In genomic region chr2:26325851-26326250, GRCh38 we compare ENCODE assay signal across 19 cellular contexts. TPM values are rescaled to one million over a fixed set of nuclear protein-coding genes. Genes with fewer than 3 reads are reported as not detected.
A peak's percentile ranks its signal among the peaks of the same experiment; 100 is the strongest.
DNase-seq lines count a peak whose midpoint lies in the region; ATAC-seq, FAIRE-seq and TF ChIP-seq lines count a peak whose summit lies in the region.
"Had no signal": no experiment of that assay in that cellular context is flagged by ENCODE, and none has a peak within 500 bp of the region (broad histone marks: within the 10 kb centered on the region; RNA-seq: fewer than 3 reads in every experiment).

No MANE protein-coding gene starts in this region.

- WGBS in K562 (ENCODE audit: insufficient coverage, low coverage, missing lambda C conversion rate) = 9% methylated on average over 4 of the region's 4 CpGs
- WGBS in trophoblast cell (ENCODE audit: extremely low coverage, insufficient coverage, insufficient read length) = no CpG with 5 or more reads among the region's 4 CpGs

- no peaks in the 10 kb centered on the region for H4K20me1 ChIP-seq in K562 (replicated peaks; ENCODE audit: control insufficient read depth, insufficient read depth, low read length)

- H4K12ac ChIP-seq in trophoblast cell (ENCODE audit: low read depth, low read length) = no peak overlapping the region

- H3K23ac ChIP-seq in trophoblast cell (ENCODE audit: low read length) = no peak overlapping the region

- ATAC-seq in K562 (no peak), GM18519 (IDR thresholded peaks at IDR 0.05; ENCODE audit: low FRiP score, unreplicated experiment) (no peak), GM18858 (IDR thresholded peaks at IDR 0.05; ENCODE audit: unreplicated experiment) (no peak), GM18907 (IDR thresholded peaks at IDR 0.05; ENCODE audit: unreplicated experiment) (no peak)
- ATAC-seq: WTC11 had no signal

- peaks cover 0 to 6% of the 10 kb centered on the region in 2 experiments; a peak in 2 of 5 replicates for H3K4me1 ChIP-seq in K562 (replicated peaks in 1 of 2; ENCODE audit: control insufficient read depth in 2 of 2, insufficient read depth in 2 of 2, low read length in 2 of 2)
- H3K4me1 ChIP-seq in trophoblast cell (ENCODE audit: control insufficient read depth in 1 of 2, insufficient read depth in 2 of 2, low read length in 2 of 2) = no peaks in the 10 kb centered on the region
- H3K4me1 ChIP-seq: colonic mucosa, left ventricle myocardium inferior had no signal

- no peak overlapping the region for H3K9ac ChIP-seq in K562 (ENCODE audit: insufficient read depth in 1 of 2, low read depth in 2 of 2, low read length in 2 of 2)
- no peak overlapping the region for H3K9ac ChIP-seq in trophoblast cell (ENCODE audit: low read length)

- no peaks in the 10 kb centered on the region for H3K9me3 ChIP-seq in K562 (replicated peaks; ENCODE audit: control insufficient read depth, insufficient read depth, low read depth, low read length)
- no peaks in the 10 kb centered on the region for H3K9me3 ChIP-seq in trophoblast cell (ENCODE audit: insufficient read depth, low read depth, low read length)
- H3K9me3 ChIP-seq: colonic mucosa, left ventricle myocardium inferior, suprapubic skin had no signal

- H2BK5ac ChIP-seq in trophoblast cell (ENCODE audit: low read depth, low read length, poor library complexity) = no peak overlapping the region

- BruUV-seq in K562 (replicated peaks; lab: Mats Ljungman, UMichigan) = no TSS peak

- intact Hi-C loops in K562 (cut with micrococcal nuclease) = no loop called here

- no peaks in the 10 kb centered on the region for H3K79me1 ChIP-seq in trophoblast cell (ENCODE audit: low read length)

- H2BK120ac ChIP-seq in trophoblast cell (ENCODE audit: insufficient read depth, low read length, poor library complexity) = no peak overlapping the region

- H3K4me2 ChIP-seq in K562 (ENCODE audit: insufficient read depth, low read length) (0 out of 2 replicates have a peak overlapping the region, but pooled peaks have one; percentile 6), trophoblast cell (ENCODE audit: low read length) (no peak overlapping the region)

- H3K36me3 ChIP-seq in K562 (ENCODE audit: control insufficient read depth, insufficient read depth, low read length) (no peaks in the 10 kb centered on the region), trophoblast cell (ENCODE audit: control insufficient read depth in 1 of 2, insufficient read depth in 2 of 2, low read length in 2 of 2) (no peaks in the 10 kb centered on the region)
- H3K36me3 ChIP-seq: colonic mucosa, left ventricle myocardium inferior, suprapubic skin had no signal

- no peak overlapping the region for H2AK5ac ChIP-seq in trophoblast cell (ENCODE audit: low read length)

- CTCF ChIA-PET in K562 (lab: Yijun Ruan, JAX; ENCODE audit: low intra/inter-chr PET ratio) = no interaction called here

- no peak overlapping the region for H4K8ac ChIP-seq in trophoblast cell (ENCODE audit: low read depth, low read length)

- no peak for TF ChIP-seq POLR2A in K562 (conservative IDR thresholded peaks at IDR 0.05)

- TF ChIP-seq EP300 in K562 (IDR thresholded peaks at IDR 0.05; ENCODE audit: low read length) = no peak

- no peak; a peak in 1 of 4 replicates for TF ChIP-seq RAD21 in K562 (CRISPR knock-in tag; conservative IDR thresholded peaks at IDR 0.05 in 1 of 2, IDR thresholded peaks at IDR 0.05 in 1 of 2)

- H4K91ac ChIP-seq in trophoblast cell (ENCODE audit: low read depth, low read length) = no peak overlapping the region

- no peaks in the 10 kb centered on the region for H3K9me1 ChIP-seq in K562 (ENCODE audit: control insufficient read depth, insufficient read depth, low read length)

- H3K27me3 ChIP-seq in K562 (ENCODE audit: control insufficient read depth in 2 of 2, insufficient read depth in 2 of 2, low read length in 2 of 2) = peaks cover 0 to 5% of the 10 kb centered on the region in 2 experiments; a peak in 1 of 5 replicates
- H3K27me3 ChIP-seq in trophoblast cell (ENCODE audit: insufficient read depth, low read length) = no peaks in the 10 kb centered on the region
- H3K27me3 ChIP-seq: colonic mucosa, suprapubic skin had no signal

- H3K27ac ChIP-seq in K562 (ENCODE audit: extremely low read depth, low read depth, low read length) (no peak overlapping the region), trophoblast cell (ENCODE audit: low read depth, low read length) (no peak overlapping the region)
- H3K27ac ChIP-seq: colonic mucosa, left ventricle myocardium inferior, suprapubic skin had no signal

- no peak overlapping the region for H3K4me3 ChIP-seq in K562
- H3K4me3 ChIP-seq in fibroblast of villous mesenchyme (ENCODE audit: low read depth, low read length) = no peak overlapping the region
- no peak overlapping the region for H3K4me3 ChIP-seq in trophoblast cell (ENCODE audit: low read depth, low read length)
- H3K4me3 ChIP-seq: colonic mucosa, left ventricle myocardium inferior, suprapubic skin had no signal

- no peak overlapping the region for H3K18ac ChIP-seq in trophoblast cell (ENCODE audit: low read length)

- no peaks in the 10 kb centered on the region for H3K79me2 ChIP-seq in K562 (ENCODE audit: control insufficient read depth, insufficient read depth, low read length)
- no peaks in the 10 kb centered on the region for H3K79me2 ChIP-seq in trophoblast cell (ENCODE audit: control insufficient read depth, insufficient read depth, low read length, poor library complexity)

- no peak overlapping the region for H2BK12ac ChIP-seq in trophoblast cell (ENCODE audit: low read length)

- H2AFZ ChIP-seq in K562 (ENCODE audit: low read depth, low read length) = peak overlapping the region; percentile 22
- H2AFZ ChIP-seq in trophoblast cell (ENCODE audit: insufficient read depth, low read length, poor library complexity) = no peak overlapping the region

- DNase-seq in Daoy (ENCODE audit: low read depth) (peak; percentile 35), M059J (ENCODE audit: low read depth) (peak; percentile 65), K562 (ENCODE audit: extremely low read depth in 1 of 4, low spot score in 3 of 4) (no peak), fibroblast of villous mesenchyme (ENCODE audit: low read depth) (peak; percentile 40), trophoblast cell (no peak)
- DNase-seq: activated CD4-positive, alpha-beta T cell treated with anti-CD3 and anti-CD28 coated beads, Interleukin-2, amount 50 U/mL, for 48 hours; activated naive CD4-positive, alpha-beta T cell treated with anti-CD3 and anti-CD28 coated beads, Interleukin-2, amount 10 ng/mL, durations not matched to agents 7 days and 5 days; aorta; CD4-positive, alpha-beta T cell; colonic mucosa; DMS53; left ventricle myocardium inferior; NCI-H1417 treated with DMSO at 0.1 percent for 48 hours had no signal

- no peak for FAIRE-seq in K562 (lab: Jason Lieb, UNC)

- in situ Hi-C loops in K562 (cut with MboI) = no loop called here

- no peak overlapping the region for H3K4ac ChIP-seq in trophoblast cell (ENCODE audit: low read depth, low read length)

- H3K14ac ChIP-seq in trophoblast cell (ENCODE audit: low read length) = no peak overlapping the region

- POLR2A ChIA-PET in K562 (lab: Yijun Ruan, JAX) = interaction anchor here (0.9 to 2.0 kb wide), 5 partner anchors 9 to 267 kb away, joined by 3 to 10 read pairs (median 3); partner anchors contain the start of gene HADHB

- TF ChIP-seq CTCF in K562 (IDR thresholded peaks at IDR 0.05 in 2 of 3, conservative IDR thresholded peaks at IDR 0.05 in 1 of 3; ENCODE audit: insufficient read depth in 2 of 3, low read depth in 1 of 3, low read length in 3 of 3) (peak in 1 of 3 experiments; percentile 13; a peak in 1 of 6 replicates), fibroblast of villous mesenchyme (IDR thresholded peaks at IDR 0.05; ENCODE audit: insufficient read depth, low read depth, low read length) (no peak)

RNA-seq across cellular contexts. Expression of gene SELENOI, which starts 20.1 kb away (rescaled TPM):
- 26.1 and 33.2 TPM in 2 replicates for total RNA-seq in Daoy (2014; rRNA removed; shearing (Covaris generic))
- 11.6 and 19.8 TPM in 2 replicates for total RNA-seq in M059J (2014; rRNA removed; shearing (Covaris generic))
- 152 and 196 TPM in 2 replicates for total RNA-seq in K562 (2011; cell fraction: chromatin; rRNA removed; ENCODE audit: low replicate concordance)
- 115 and 130 TPM in 2 replicates for total RNA-seq in K562 (2011; cell fraction: nucleolus; rRNA removed)
- total RNA-seq in K562 (2011; cell fraction: nucleoplasm; rRNA removed) = 153 and 187 TPM in 2 replicates
- total RNA-seq in K562 (2014; rRNA removed) (19.9 and 21.1 TPM in 2 replicates), K562 (2014; rRNA removed; fragmentation: Illumina TruSeq; extraction: Trizol) (39.6 and 44.7 TPM in 2 replicates), K562 (2015; rRNA removed; fragmentation: Illumina TruSeq; extraction: Trizol) (24.2 and 26.3 TPM in 2 replicates), K562 (2021) (45.9 and 46.9 TPM in 2 replicates), fibroblast of villous mesenchyme (17.4 and 34.1 TPM in 2 replicates)
- polyA plus RNA-seq in K562 (2011; rRNA removed) (21.3 and 31.8 TPM in 2 replicates), K562 (2014; fragmentation: Illumina TruSeq; extraction: Trizol) (21.4 and 24.4 TPM in 2 replicates), K562 (2014; fragmentation: Nextera tagmentation; extraction: Ambion mirVana) (10 to 100 TPM in 1 of 2 experiments, 1 to 10 TPM in 1; 9.6 to 10.6 TPM), K562 (2014; rRNA removed) (15.2 and 19.4 TPM in 2 replicates)
- polyA plus RNA-seq in K562 (2011; cell fraction: cytosol; rRNA removed) = 17.0 and 17.3 TPM in 2 replicates
- polyA plus RNA-seq in K562 (2011; cell fraction: nucleus; rRNA removed) = 23.0 and 23.7 TPM in 2 replicates
- 8.4 and 19.4 TPM in 2 replicates for polyA plus RNA-seq in K562 (2012)
- polyA minus RNA-seq in K562 (2011; rRNA and poly(A)+ RNA removed) = 122 and 160 TPM in 2 replicates
- polyA minus RNA-seq in K562 (2011; cell fraction: cytosol; rRNA and poly(A)+ RNA removed) = 19.4 and 27.8 TPM in 2 replicates
- polyA minus RNA-seq in K562 (2011; cell fraction: nucleus; rRNA and poly(A)+ RNA removed) = 58.4 and 70.4 TPM in 2 replicates
- 13.7 and 14.1 TPM in 2 replicates for polyA plus RNA-seq in trophoblast cell (2013)

RNA-seq across cellular contexts. Expression of gene ADGRF3, which starts 20.7 kb away (rescaled TPM):
- 0.06 TPM in 1 of 2 replicates, not detected in the other for total RNA-seq in Daoy (2014; rRNA removed; shearing (Covaris generic))
- 0.10 and 0.12 TPM in 2 replicates for total RNA-seq in M059J (2014; rRNA removed; shearing (Covaris generic))
- 0.11 and 0.58 TPM in 2 replicates for total RNA-seq in K562 (2011; cell fraction: chromatin; rRNA removed; ENCODE audit: low replicate concordance)
- total RNA-seq in K562 (2011; cell fraction: nucleolus; rRNA removed) = 0.13 and 0.50 TPM in 2 replicates
- total RNA-seq in K562 (2011; cell fraction: nucleoplasm; rRNA removed) = 0.37 and 0.61 TPM in 2 replicates
- not detected in 2 replicates for total RNA-seq in K562 (2014; rRNA removed)
- 0.07 TPM in 1 of 2 replicates, not detected in the other for total RNA-seq in K562 (2014; rRNA removed; fragmentation: Illumina TruSeq; extraction: Trizol)
- total RNA-seq in K562 (2015; rRNA removed; fragmentation: Illumina TruSeq; extraction: Trizol) = 0.18 TPM in 1 of 2 replicates, not detected in the other
- total RNA-seq in K562 (2021) = 0.09 and 0.16 TPM in 2 replicates
- 0.04 and 0.09 TPM in 2 replicates for polyA plus RNA-seq in K562 (2011; rRNA removed)
- polyA plus RNA-seq in K562 (2011; cell fraction: cytosol; rRNA removed) = 0.10 and 0.13 TPM in 2 replicates
- 0.58 and 0.82 TPM in 2 replicates for polyA plus RNA-seq in K562 (2011; cell fraction: nucleus; rRNA removed)
- polyA plus RNA-seq in K562 (2012) = 0.28 and 0.46 TPM in 2 replicates
- polyA plus RNA-seq in K562 (2014; fragmentation: Illumina TruSeq; extraction: Trizol) = 0.06 and 0.16 TPM in 2 replicates
- under 1 TPM in 1 of 2 experiments, not detected in 1; 0.24 TPM for polyA plus RNA-seq in K562 (2014; fragmentation: Nextera tagmentation; extraction: Ambion mirVana)
- polyA plus RNA-seq in K562 (2014; rRNA removed) = 0.27 and 0.54 TPM in 2 replicates
- polyA minus RNA-seq in K562 (2011; rRNA and poly(A)+ RNA removed) = not detected in 2 replicates
- polyA minus RNA-seq in K562 (2011; cell fraction: cytosol; rRNA and poly(A)+ RNA removed) = not detected in 2 replicates
- polyA minus RNA-seq in K562 (2011; cell fraction: nucleus; rRNA and poly(A)+ RNA removed) = 0.13 and 2.4 TPM in 2 replicates
- under 0.01 TPM in 2 replicates for total RNA-seq in fibroblast of villous mesenchyme
- polyA plus RNA-seq in trophoblast cell (2013) = 0.01 and 0.03 TPM in 2 replicates
- total RNA-seq: left ventricle myocardium inferior had no signal
- polyA plus RNA-seq: AG04450 had no signal

Comparison
In these comparisons a context has a peak if more than half of its experiments do, and no peak if none do; other contexts are left out.
1. DNase-seq: peak in Daoy (single experiment), M059J (single experiment) and fibroblast of villous mesenchyme (single experiment); none in K562 (0 of 4) and trophoblast cell (0 of 2).